In genomic region chr1:8878448-8879347, GRCh38 we compare ENCODE assay signal across 8 cellular contexts. TPM values are rescaled to one million over a fixed set of nuclear protein-coding genes. Genes with fewer than 3 reads are reported as not detected.
DNase-seq lines count a peak whose midpoint lies in the region; ATAC-seq lines count a peak whose summit lies in the region.

TSS of gene ENO1 (minus strand) at chr1:8878686. CDS start at chr1:8874908, 3,778 bp downstream.

- DNase-seq in COLO668 (lab: John Stamatoyannopoulos, UW; ENCODE audit: unreplicated experiment), result peak; percentile 100
- DNase-seq in HPDE6-E6E7 (ENCODE audit: extremely low spot score), result peak; percentile 91
- DNase-seq in NK-92 (lab: John Stamatoyannopoulos, UW; ENCODE audit: unreplicated experiment), result peak; percentile 88
- peak; percentile 99 for DNase-seq in effector CD8-positive, alpha-beta T cell (lab: John Stamatoyannopoulos, UW)
- DNase-seq in memory B cell (ENCODE audit: low spot score in 2 of 2), result peak; percentile 100
- DNase-seq in stimulated activated CD8-positive, alpha-beta memory T cell treated with anti-CD3 and anti-CD28 coated beads, Interleukin-12 subunit alpha, Interleukin-12 subunit beta, amount 100 ng/mL, for 1 hour (ENCODE audit: low read depth), result peak; percentile 99

- CTCF ChIA-PET in activated CD8-positive, alpha-beta memory T cell treated with anti-CD3 and anti-CD28 coated beads for 36 hours (lab: Charles Lee), result interaction anchor here (0.8 to 1.6 kb wide), 4 partner anchors 17 to 30 kb away, joined by 3 to 5 read pairs (median 4); no protein-coding TSS in a partner anchor

- no peaks in the 10 kb centered on the region for H3K27me3 Mint-ChIP-seq in memory B cell

- no peaks in the 10 kb centered on the region for H3K9me3 Mint-ChIP-seq in memory B cell

- peaks cover 7% of the 10 kb centered on the region for H3K36me3 Mint-ChIP-seq in memory B cell

- ATAC-seq in GM19467 (IDR thresholded peaks at IDR 0.05; ENCODE audit: unreplicated experiment), result peak; percentile 72
- peak; percentile 82 for ATAC-seq in memory B cell (ENCODE audit: low read depth)

- peak within 1 kb of the TSS; percentile 96 for H3K4me3 Mint-ChIP-seq in memory B cell

- H3K4me1 Mint-ChIP-seq in memory B cell, result peaks cover 14% of the 10 kb centered on the region

- POLR2A ChIA-PET in activated CD8-positive, alpha-beta memory T cell treated with anti-CD3 and anti-CD28 coated beads for 36 hours (lab: Charles Lee), result interaction anchor here (1.0 to 2.7 kb wide), 10 partner anchors 10 to 126 kb away, joined by 3 to 18 read pairs (median 4); no protein-coding TSS in a partner anchor

- peak within 1 kb of the TSS; percentile 92 for H3K27ac Mint-ChIP-seq in memory B cell

RNA-seq across cellular contexts. Expression of gene ENO1, which starts in this region (rescaled TPM):
- total RNA-seq in activated CD8-positive, alpha-beta memory T cell treated with anti-CD3 and anti-CD28 coated beads for 36 hours, result 1,000 to 10,000 TPM; 3,897 to 3,945 TPM

Comparison
In these comparisons a context has a peak if more than half of its experiments do, and no peak if none do; other contexts are left out.
1. Peak in every context shown above with its lines: DNase-seq and ATAC-seq.